ENCODE assay signal across 1 cellular context in the genomic region with DNA sequence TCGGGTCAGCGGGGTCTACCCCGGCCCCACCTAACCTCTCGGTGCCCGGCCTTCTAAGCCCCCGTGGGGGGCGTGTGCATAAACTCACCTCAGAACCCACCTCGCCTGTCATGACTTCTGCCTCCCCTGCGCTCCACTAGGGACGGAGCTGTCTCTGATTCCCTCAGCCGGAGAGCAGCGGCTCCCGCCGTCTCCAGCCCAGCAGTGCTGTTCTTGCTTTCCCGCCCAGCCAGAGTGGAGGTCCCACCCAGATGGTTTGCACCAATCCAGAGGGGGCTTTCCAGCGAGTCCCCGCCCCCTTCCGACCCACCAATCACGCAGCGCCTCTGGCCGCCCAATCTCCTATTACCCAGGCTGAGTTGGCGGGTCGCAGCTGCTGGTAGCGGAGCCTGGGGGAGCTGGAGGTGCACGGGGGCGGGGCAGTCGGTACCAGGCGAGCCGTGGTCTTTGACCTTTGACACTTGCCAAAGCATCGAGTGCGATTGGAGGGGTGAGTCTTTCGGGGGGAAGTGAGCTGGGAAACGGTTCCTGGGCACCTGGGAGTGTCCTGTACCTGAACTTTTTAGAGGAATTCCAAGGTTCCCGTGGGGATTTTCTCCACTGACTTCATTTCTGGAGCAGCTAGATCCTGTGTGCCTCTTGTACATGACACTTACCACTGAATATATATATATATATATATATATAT.
TF ChIP-seq lines count a peak whose summit lies in the region.

Gene CLSPN (minus strand): TSS at position 220 of the 688 bp plus-strand sequence. CDS start 108 bp downstream, at position 112.

TF ChIP-seq in neural cell, 6 proteins besides CTCF, POLR2A, EP300 and RAD21 (continued from another document):
- TF ChIP-seq EZH2 (IDR thresholded peaks at IDR 0.05; ENCODE audit: borderline replicate concordance, insufficient read depth, low read length, poor library complexity, severe bottlenecking) (no peak), MXI1 (conservative IDR thresholded peaks at IDR 0.05; ENCODE audit: poor library complexity, severe bottlenecking) (peak; percentile 96), TAF1 (IDR thresholded peaks at IDR 0.05; ENCODE audit: low read depth) (no peak)
